8 cellular contexts compared by ENCODE assay signal in genomic region chr4:77819836-77820679, GRCh38. TPM values are rescaled to one million over a fixed set of nuclear protein-coding genes. Genes with fewer than 3 reads are reported as not detected.
DNase-seq lines count a peak whose midpoint lies in the region; ATAC-seq and TF ChIP-seq lines count a peak whose summit lies in the region.

No MANE protein-coding gene starts in this region.

- H3K4me3 Mint-ChIP-seq in activated T-cell treated with anti-CD3 and anti-CD28 coated beads, Interleukin-2, amount 50 U/mL, for 24 hours: peak overlapping the region; percentile 93

- WGBS in esophagus, 2 donors: 1% methylated on average over 72 to 82 of the region's 82 CpGs

- no peaks in the 10 kb centered on the region for H3F3A ChIP-seq in PC-3 (ENCODE audit: low read length, unreplicated experiment)

- H3K27me3 ChIP-seq in PC-3 (ENCODE audit: low read length) (no peaks in the 10 kb centered on the region), esophagus (ENCODE audit: control insufficient read depth in 1 of 2, insufficient read depth in 2 of 2, low read length in 2 of 2) (no peaks in the 10 kb centered on the region)

- H3K4me3 ChIP-seq in PC-3 (ENCODE audit: low read length): peak overlapping the region; percentile 97
- H3K4me3 ChIP-seq in esophagus (ENCODE audit: low read depth in 1 of 2, low read length in 2 of 2): peak overlapping the region; percentile 74 to 97

- DNase-seq in DMS53 (lab: John Stamatoyannopoulos, UW) (peak; percentile 91), HuH-7.5 (ENCODE audit: low spot score) (peak; percentile 75), PC-3 (peak; percentile 80), myocyte (ENCODE audit: low read depth) (peak; percentile 87)
- peak; percentile 96 for DNase-seq in activated T-cell treated with anti-CD3 and anti-CD28 coated beads, Interleukin-2, amount 50 U/mL, for 24 hours
- DNase-seq in stimulated activated CD8-positive, alpha-beta memory T cell treated with anti-CD3 and anti-CD28 coated beads, Interleukin-7, amount 100 ng/mL, for 48 hours (ENCODE audit: extremely low read depth in 1 of 2, low read depth in 1 of 2): peak; percentile 90 to 92

- H2AFZ ChIP-seq in PC-3 (ENCODE audit: low read length): peak overlapping the region; percentile 99

- H3K9me2 ChIP-seq in PC-3 (replicated peaks; ENCODE audit: low read length): no peaks in the 10 kb centered on the region

- H3K4me1 ChIP-seq in PC-3 (ENCODE audit: insufficient read depth, low read length) (peaks cover 12% of the 10 kb centered on the region), esophagus (ENCODE audit: control insufficient read depth in 2 of 2, insufficient read depth in 2 of 2, low read length in 1 of 2) (no peaks in the 10 kb centered on the region)

- H3K36me3 Mint-ChIP-seq in activated T-cell treated with anti-CD3 and anti-CD28 coated beads, Interleukin-2, amount 50 U/mL, for 24 hours (ENCODE audit: low read depth): peaks cover 30% of the 10 kb centered on the region

- H3K27ac ChIP-seq in PC-3 (ENCODE audit: low read length): peak overlapping the region; percentile 64
- H3K27ac ChIP-seq in esophagus (ENCODE audit: low read depth in 2 of 2, low read length in 1 of 2): peak overlapping the region; percentile 93 to 99

- H3K36me3 ChIP-seq in PC-3 (ENCODE audit: low read depth, low read length) (no peaks in the 10 kb centered on the region), esophagus (ENCODE audit: control insufficient read depth in 2 of 2, insufficient read depth in 2 of 2, low read length in 1 of 2) (no peaks in the 10 kb centered on the region)

- peak; percentile 84 for ATAC-seq in GM21528 (IDR thresholded peaks at IDR 0.05; ENCODE audit: low FRiP score, unreplicated experiment)
- peak; percentile 75 for ATAC-seq in PC-3

- intact Hi-C loops in PC-3 (cut with micrococcal nuclease): loop anchor here (1.0 kb wide), 1 partner anchor 42 kb away; the partner anchor contains the start of gene MRPL1

- H3K27me3 Mint-ChIP-seq in activated T-cell treated with anti-CD3 and anti-CD28 coated beads, Interleukin-2, amount 50 U/mL, for 24 hours: no peaks in the 10 kb centered on the region

- H3K9me3 Mint-ChIP-seq in activated T-cell treated with anti-CD3 and anti-CD28 coated beads, Interleukin-2, amount 50 U/mL, for 24 hours: no peaks in the 10 kb centered on the region

- no peak for TF ChIP-seq CTCF in PC-3 (conservative IDR thresholded peaks at IDR 0.05; ENCODE audit: low read depth, low read length)

- CTCF ChIA-PET in PC-3 (lab: Charles Lee): interaction anchor here (0.7 kb wide), 1 partner anchor 678 kb away, joined by 3 read pairs; no protein-coding TSS in a partner anchor

- H3K4me1 Mint-ChIP-seq in activated T-cell treated with anti-CD3 and anti-CD28 coated beads, Interleukin-2, amount 50 U/mL, for 24 hours (ENCODE audit: low read depth): peaks cover 46% of the 10 kb centered on the region

- BruUV-seq in PC-3 (replicated peaks; lab: Mats Ljungman, UMichigan): no TSS peak

- H3K79me2 ChIP-seq in PC-3 (ENCODE audit: low read length): peaks cover 35% of the 10 kb centered on the region

- H4K20me1 ChIP-seq in PC-3 (ENCODE audit: low read length): no peaks in the 10 kb centered on the region

- H3K9ac ChIP-seq in PC-3 (ENCODE audit: low read length): peak overlapping the region; percentile 89

- H3K9me3 ChIP-seq in PC-3 (ENCODE audit: low read length): no peaks in the 10 kb centered on the region
- H3K9me3 ChIP-seq in esophagus (ENCODE audit: control insufficient read depth in 2 of 2, insufficient read depth in 1 of 2, low read depth in 1 of 2, low read length in 1 of 2): no peaks in the 10 kb centered on the region

- peak overlapping the region; percentile 99 for H3K27ac Mint-ChIP-seq in activated T-cell treated with anti-CD3 and anti-CD28 coated beads, Interleukin-2, amount 50 U/mL, for 24 hours

- POLR2A ChIA-PET in PC-3 (lab: Charles Lee; ENCODE audit: unreplicated experiment): interaction anchor here (0.6 to 1.0 kb wide), 3 partner anchors 23 to 183 kb away, joined by 4 to 7 read pairs (median 4); no protein-coding TSS in a partner anchor

- H3K4me2 ChIP-seq in PC-3 (ENCODE audit: low read length): peak overlapping the region; percentile 99

RNA-seq across cellular contexts. Expression of gene CNOT6L, which starts 0.9 kb away (rescaled TPM):
- total RNA-seq in PC-3 (2014; rRNA removed) (2.6 and 5.4 TPM in 2 replicates), myocyte (18.5 and 31.7 TPM in 2 replicates)
- polyA plus RNA-seq in esophagus: 1 to 10 TPM; 2.8 to 4.3 TPM
- 9.1 TPM for polyA plus RNA-seq in myocyte (2012)

RNA-seq across cellular contexts. Expression of gene MRPL1, which starts 42.6 kb away (rescaled TPM):
- total RNA-seq in PC-3 (2014; rRNA removed) (16.7 and 23.0 TPM in 2 replicates), myocyte (29.1 and 32.9 TPM in 2 replicates)
- polyA plus RNA-seq in esophagus: 10 to 100 TPM; 24.5 to 38.4 TPM
- polyA plus RNA-seq in myocyte (2012): 11.7 TPM

Comparison
In these comparisons a context has a peak if more than half of its experiments do, and no peak if none do; other contexts are left out.
1. Peak in every context shown above with its lines: DNase-seq, ATAC-seq, H3K4me3 ChIP-seq and H3K27ac ChIP-seq.